ENCODE assay signal across 12 cellular contexts in the genomic region with DNA sequence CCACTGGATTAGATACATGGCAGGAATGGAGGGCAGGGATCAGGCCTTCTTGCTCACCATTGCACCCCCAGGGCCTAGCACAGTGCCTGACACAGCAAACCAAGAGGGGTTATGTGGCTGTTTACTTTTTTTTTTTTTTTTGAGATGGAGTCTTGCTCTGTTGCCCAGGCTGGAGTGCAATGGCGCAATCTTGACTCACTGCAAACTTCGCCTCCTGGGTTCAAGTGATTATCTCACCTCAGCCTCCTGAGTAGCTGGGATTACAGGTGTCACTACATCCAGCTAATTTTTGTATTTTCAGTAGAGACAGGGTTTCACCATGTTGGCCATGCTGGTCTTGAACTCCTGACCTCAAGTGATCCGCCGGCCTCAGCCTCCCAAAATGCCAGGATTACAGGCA. TPM values are rescaled to one million over a fixed set of nuclear protein-coding genes. Genes with fewer than 3 reads are reported as not detected.
"Had no signal": no experiment of that assay in that cellular context is flagged by ENCODE, and none has a peak within 500 bp of the region (broad histone marks: within the 10 kb centered on the region; RNA-seq: fewer than 3 reads in every experiment).

No MANE protein-coding gene starts in this region.

RNA-seq across cellular contexts. Expression of gene NKX1-2, which starts 14.2 kb away (rescaled TPM):
- total RNA-seq: activated CD4-positive, alpha-beta T cell treated with anti-CD3 and anti-CD28 coated beads for 36 hours; activated CD4-positive, alpha-beta T cell treated with anti-CD3 and anti-CD28 coated beads, Interleukin-2, amount 10 ng/mL, durations not matched to agents 7 days and 5 days; activated CD8-positive, alpha-beta T cell treated with anti-CD3 and anti-CD28 coated beads, Interleukin-2, amount 10 ng/mL, durations not matched to agents 7 days and 5 days; activated naive CD8-positive, alpha-beta T cell treated with anti-CD3 and anti-CD28 coated beads, Interleukin-2, amount 10 ng/mL, durations not matched to agents 7 days and 5 days; activated T-helper 2 cell treated with anti-CD3 and anti-CD28 coated beads, Interferon-gamma antibody, Interleukin-2, Interleukin-4, amounts not matched to agents 10 μg/mL and 5 μg/mL and 100 μg/mL, durations not matched to agents 14 hours and 24 hours and 36 hours; ascending aorta; chondrocyte; OCI-LY7; SJSA1 had no signal
- polyA plus RNA-seq: adipose tissue, cardiac muscle cell, SK-N-SH had no signal
